ENCODE assay signal across 8 cellular contexts in the genomic region with DNA sequence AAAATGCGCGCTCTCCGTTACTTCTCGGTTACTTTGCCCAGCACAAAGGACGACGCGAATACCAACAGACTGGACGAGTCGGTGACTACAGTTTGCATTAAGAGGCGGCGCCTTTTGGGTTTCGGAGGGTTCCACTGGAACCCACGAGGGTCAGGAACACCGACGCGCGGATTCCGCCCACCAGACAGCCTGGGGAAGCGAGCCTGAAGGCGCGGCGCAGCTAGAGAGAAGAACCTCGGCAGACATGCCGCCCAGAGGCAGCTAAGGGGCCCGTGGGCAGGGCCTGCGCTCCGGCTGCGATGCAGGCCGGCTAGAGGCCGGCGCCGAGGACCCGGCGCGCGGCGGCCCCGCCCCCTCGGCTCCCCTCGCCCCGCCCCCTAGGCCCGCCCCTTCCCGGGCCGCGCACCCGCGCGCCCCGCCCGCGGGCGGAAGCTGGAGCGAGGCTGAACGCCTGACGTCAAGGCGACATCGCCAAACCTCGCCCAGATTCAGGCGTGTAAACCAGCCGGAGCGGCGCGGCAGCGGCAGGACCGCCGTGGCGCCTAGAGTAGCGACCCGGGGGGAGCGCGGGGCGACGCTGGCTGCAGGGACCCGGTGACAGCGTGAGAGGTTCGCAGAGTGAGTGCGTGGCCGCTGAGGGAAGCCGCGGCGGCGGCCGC. TPM values are rescaled to one million over a fixed set of nuclear protein-coding genes. Genes with fewer than 3 reads are reported as not detected.
DNase-seq lines count a peak whose midpoint lies in the region; ATAC-seq and TF ChIP-seq lines count a peak whose summit lies in the region.

A gene (plus strand): TSS at position 465 of the 659 bp plus-strand sequence. CDS start 37,826 bp downstream, outside the sequence.

- H3K36me3 ChIP-seq in liver (ENCODE audit: control insufficient read depth in 4 of 4, insufficient read depth in 3 of 4, low read depth in 1 of 4, low read length in 3 of 4), result no peaks in the 10 kb centered on the region

- DNase-seq in NCI-H748 treated with DMSO at 0.1 percent for 48 hours (lab: John Stamatoyannopoulos, UW) (peak; percentile 74), dermis microvascular lymphatic vessel endothelial cell (ENCODE audit: low read depth in 2 of 2) (peak; percentile 84 to 90)
- DNase-seq in activated CD4-positive, alpha-beta T cell treated with anti-CD3 and anti-CD28 coated beads, Interleukin-2, amount 50 U/mL, for 48 hours, result peak; percentile 82 to 85
- peak; percentile 86 for DNase-seq in stimulated activated CD4-positive, alpha-beta T cell treated with anti-CD3 and anti-CD28 coated beads, Interleukin-4, amount 100 ng/mL, for 1 hour

- peaks cover 8 to 35% (median 25%) of the 10 kb centered on the region in 4 donors for H3K4me1 ChIP-seq in liver (ENCODE audit: control insufficient read depth in 4 of 4, insufficient read depth in 4 of 4, low read length in 3 of 4)

- ATAC-seq in GM19372 (IDR thresholded peaks at IDR 0.05; ENCODE audit: low read depth, unreplicated experiment) (peak; percentile 78), HG03521 (IDR thresholded peaks at IDR 0.05; ENCODE audit: unreplicated experiment) (peak; percentile 84)

- H3K4me3 ChIP-seq in liver (ENCODE audit: low read depth in 1 of 3, low read length in 3 of 3), result peak within 1 kb of the TSS; percentile 75 to 99 (median 93)

- H3K27me3 ChIP-seq in liver (ENCODE audit: control insufficient read depth in 4 of 4, insufficient read depth in 4 of 4, low read length in 3 of 4), result no peaks in the 10 kb centered on the region

- H3K9me3 ChIP-seq in liver (ENCODE audit: control insufficient read depth in 4 of 4, low read length in 3 of 4), result no peaks in the 10 kb centered on the region

- TF ChIP-seq RAD21 in liver (IDR thresholded peaks at IDR 0.05), result peak in 1 of 2 donors; percentile 25

- peak within 1 kb of the TSS; percentile 64 for H3K27ac ChIP-seq in C4-2B
- H3K27ac ChIP-seq in liver (ENCODE audit: low read depth in 1 of 2, low read length in 2 of 2), result peak within 1 kb of the TSS; percentile 95 to 97

- peak within 1 kb of the TSS; percentile 98 to 100 for H3K9ac ChIP-seq in liver (ENCODE audit: low read depth in 1 of 2, low read length in 2 of 2)

- no peak for TF ChIP-seq CTCF in C4-2B (conservative IDR thresholded peaks at IDR 0.05)
- no peak for TF ChIP-seq CTCF in liver (IDR thresholded peaks at IDR 0.05; ENCODE audit: low read depth, low read length, missing input control)

- WGBS in liver, result under 1% methylated on average over 83 of the region's 83 CpGs

TF ChIP-seq in liver, 16 proteins besides CTCF, POLR2A, EP300 and RAD21:
- TF ChIP-seq SP1 (IDR thresholded peaks at IDR 0.05) (no peak), HNF4G (IDR thresholded peaks at IDR 0.05) (peak; percentile 11), HNF4A (conservative IDR thresholded peaks at IDR 0.05) (no peak), YY1 (IDR thresholded peaks at IDR 0.05) (peak; percentile 88), FOXA1 (IDR thresholded peaks at IDR 0.05) (no peak), NR2F2 (IDR thresholded peaks at IDR 0.05) (no peak), EGR1 (IDR thresholded peaks at IDR 0.05; ENCODE audit: low read depth in 2 of 2) (peak in 1 of 2 donors; percentile 10), RXRA (IDR thresholded peaks at IDR 0.05) (no peak), FOXA2 (IDR thresholded peaks at IDR 0.05) (no peak), JUND (IDR thresholded peaks at IDR 0.05) (no peak), TAF1 (conservative IDR thresholded peaks at IDR 0.05) (peak; percentile 82), GABPA (IDR thresholded peaks at IDR 0.05 in 1 of 2, conservative IDR thresholded peaks at IDR 0.05 in 1 of 2) (peak in 1 of 2 donors; percentile 60)
- TF ChIP-seq, protein P1, sequence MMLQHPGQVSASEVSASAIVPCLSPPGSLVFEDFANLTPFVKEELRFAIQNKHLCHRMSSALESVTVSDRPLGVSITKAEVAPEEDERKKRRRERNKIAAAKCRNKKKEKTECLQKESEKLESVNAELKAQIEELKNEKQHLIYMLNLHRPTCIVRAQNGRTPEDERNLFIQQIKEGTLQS (IDR thresholded peaks at IDR 0.05), result no peak
- TF ChIP-seq, protein P2, sequence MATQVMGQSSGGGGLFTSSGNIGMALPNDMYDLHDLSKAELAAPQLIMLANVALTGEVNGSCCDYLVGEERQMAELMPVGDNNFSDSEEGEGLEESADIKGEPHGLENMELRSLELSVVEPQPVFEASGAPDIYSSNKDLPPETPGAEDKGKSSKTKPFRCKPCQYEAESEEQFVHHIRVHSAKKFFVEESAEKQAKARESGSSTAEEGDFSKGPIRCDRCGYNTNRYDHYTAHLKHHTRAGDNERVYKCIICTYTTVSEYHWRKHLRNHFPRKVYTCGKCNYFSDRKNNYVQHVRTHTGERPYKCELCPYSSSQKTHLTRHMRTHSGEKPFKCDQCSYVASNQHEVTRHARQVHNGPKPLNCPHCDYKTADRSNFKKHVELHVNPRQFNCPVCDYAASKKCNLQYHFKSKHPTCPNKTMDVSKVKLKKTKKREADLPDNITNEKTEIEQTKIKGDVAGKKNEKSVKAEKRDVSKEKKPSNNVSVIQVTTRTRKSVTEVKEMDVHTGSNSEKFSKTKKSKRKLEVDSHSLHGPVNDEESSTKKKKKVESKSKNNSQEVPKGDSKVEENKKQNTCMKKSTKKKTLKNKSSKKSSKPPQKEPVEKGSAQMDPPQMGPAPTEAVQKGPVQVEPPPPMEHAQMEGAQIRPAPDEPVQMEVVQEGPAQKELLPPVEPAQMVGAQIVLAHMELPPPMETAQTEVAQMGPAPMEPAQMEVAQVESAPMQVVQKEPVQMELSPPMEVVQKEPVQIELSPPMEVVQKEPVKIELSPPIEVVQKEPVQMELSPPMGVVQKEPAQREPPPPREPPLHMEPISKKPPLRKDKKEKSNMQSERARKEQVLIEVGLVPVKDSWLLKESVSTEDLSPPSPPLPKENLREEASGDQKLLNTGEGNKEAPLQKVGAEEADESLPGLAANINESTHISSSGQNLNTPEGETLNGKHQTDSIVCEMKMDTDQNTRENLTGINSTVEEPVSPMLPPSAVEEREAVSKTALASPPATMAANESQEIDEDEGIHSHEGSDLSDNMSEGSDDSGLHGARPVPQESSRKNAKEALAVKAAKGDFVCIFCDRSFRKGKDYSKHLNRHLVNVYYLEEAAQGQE (IDR thresholded peaks at IDR 0.05), result peak; percentile 58
- TF ChIP-seq, protein P3, sequence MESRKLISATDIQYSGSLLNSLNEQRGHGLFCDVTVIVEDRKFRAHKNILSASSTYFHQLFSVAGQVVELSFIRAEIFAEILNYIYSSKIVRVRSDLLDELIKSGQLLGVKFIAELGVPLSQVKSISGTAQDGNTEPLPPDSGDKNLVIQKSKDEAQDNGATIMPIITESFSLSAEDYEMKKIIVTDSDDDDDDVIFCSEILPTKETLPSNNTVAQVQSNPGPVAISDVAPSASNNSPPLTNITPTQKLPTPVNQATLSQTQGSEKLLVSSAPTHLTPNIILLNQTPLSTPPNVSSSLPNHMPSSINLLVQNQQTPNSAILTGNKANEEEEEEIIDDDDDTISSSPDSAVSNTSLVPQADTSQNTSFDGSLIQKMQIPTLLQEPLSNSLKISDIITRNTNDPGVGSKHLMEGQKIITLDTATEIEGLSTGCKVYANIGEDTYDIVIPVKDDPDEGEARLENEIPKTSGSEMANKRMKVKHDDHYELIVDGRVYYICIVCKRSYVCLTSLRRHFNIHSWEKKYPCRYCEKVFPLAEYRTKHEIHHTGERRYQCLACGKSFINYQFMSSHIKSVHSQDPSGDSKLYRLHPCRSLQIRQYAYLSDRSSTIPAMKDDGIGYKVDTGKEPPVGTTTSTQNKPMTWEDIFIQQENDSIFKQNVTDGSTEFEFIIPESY (IDR thresholded peaks at IDR 0.05), result no peak
- TF ChIP-seq, protein P4, sequence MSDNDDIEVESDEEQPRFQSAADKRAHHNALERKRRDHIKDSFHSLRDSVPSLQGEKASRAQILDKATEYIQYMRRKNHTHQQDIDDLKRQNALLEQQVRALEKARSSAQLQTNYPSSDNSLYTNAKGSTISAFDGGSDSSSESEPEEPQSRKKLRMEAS (IDR thresholded peaks at IDR 0.05), result no peak

RNA-seq across cellular contexts. Expression of the gene that starts here (rescaled TPM):
- total RNA-seq in dermis microvascular lymphatic vessel endothelial cell (158 and 188 TPM in 2 replicates), liver (100 to 1,000 TPM in 1 of 2 donors, 10 to 100 TPM in 1; 79.3 to 123 TPM)
- polyA plus RNA-seq in liver, result 10 to 100 TPM; 56.2 to 65.6 TPM

Comparison
In these comparisons a context has a peak if more than half of its experiments do, and no peak if none do; other contexts are left out.
1. Peak in every context shown above with its lines: DNase-seq, ATAC-seq, H3K4me3 ChIP-seq and H3K27ac ChIP-seq.